In genomic region chr4:155570661-155571060, GRCh38 we compare ENCODE assay signal across 24 cellular contexts.
"Had no signal": no experiment of that assay in that cellular context is flagged by ENCODE, and none has a peak within 500 bp of the region (broad histone marks: within the 10 kb centered on the region; RNA-seq: fewer than 3 reads in every experiment).

No MANE protein-coding gene starts in this region.

- H3K27ac Mint-ChIP-seq: mesothelial cell of epicardium; naive B cell; natural killer cell; nephron progenitor cell; progenitor cell of endocrine pancreas; stimulated activated naive B cell treated with anti-CD40 and anti-IgM and Interleukin-4, amounts not matched to agents 10 μg/mL and 1 μg/mL and 100 μg/mL, for 72 hours had no signal

- H3K4me1 Mint-ChIP-seq: naive B cell; natural killer cell; nephron progenitor cell; stimulated activated naive B cell treated with anti-CD40 and anti-IgM and Interleukin-4, amounts not matched to agents 10 μg/mL and 1 μg/mL and 100 μg/mL, for 72 hours had no signal

- ATAC-seq: lower lobe of right lung; natural killer cell; stimulated activated naive B cell treated with anti-CD40 and anti-IgM and Interleukin-4, amounts not matched to agents 10 μg/mL and 1 μg/mL and 100 μg/mL, for 72 hours; stimulated activated naive CD8-positive, alpha-beta T cell treated with anti-CD3 and anti-CD28 coated beads, Interleukin-15, Interleukin-2, amounts not matched to agents 100 U/mL and 50 U/mL, for 24 hours had no signal

- H3K9me3 Mint-ChIP-seq: naive B cell had no signal

- H3K27me3 ChIP-seq: hepatocyte, ovary, right atrium auricular region, right lobe of liver, stomach, testis, thyroid gland, transverse colon, upper lobe of left lung, vagina had no signal

- H3K27ac ChIP-seq: hepatocyte, lower lobe of right lung, ovary, right atrium auricular region, right lobe of liver, stomach, testis, thyroid gland, transverse colon, upper lobe of left lung, vagina had no signal

- H3K4me1 ChIP-seq: lower lobe of right lung, right lobe of liver, stomach, testis, thyroid gland, transverse colon, vagina had no signal

- H3K4me3 ChIP-seq: hepatocyte, lower lobe of right lung, ovary, right atrium auricular region, right lobe of liver, stomach, testis, thyroid gland, transverse colon, upper lobe of left lung, vagina had no signal

- H3K36me3 ChIP-seq: lower lobe of right lung, ovary, right atrium auricular region, right lobe of liver, stomach, thyroid gland, transverse colon, upper lobe of left lung, vagina had no signal

- H3K4me3 Mint-ChIP-seq: mesothelial cell of epicardium; naive B cell; natural killer cell; nephron progenitor cell; stimulated activated naive B cell treated with anti-CD40 and anti-IgM and Interleukin-4, amounts not matched to agents 10 μg/mL and 1 μg/mL and 100 μg/mL, for 72 hours had no signal

- H3K9me3 ChIP-seq: lower lobe of right lung, ovary, right atrium auricular region, right lobe of liver, stomach, testis, thyroid gland, transverse colon, upper lobe of left lung, vagina had no signal

- H3K4me2 ChIP-seq: hepatocyte had no signal

- H2AFZ ChIP-seq: hepatocyte had no signal

- DNase-seq: islet precursor cell; lower lobe of right lung; mammary epithelial cell; naive B cell; natural killer cell; nephron progenitor cell; ovary; right lobe of liver; stimulated activated CD4-positive, alpha-beta T cell treated with anti-CD3 and anti-CD28 coated beads, Interleukin-12 subunit alpha, Interleukin-12 subunit beta, amount 100 ng/mL, for 4 hours; stimulated activated CD4-positive, alpha-beta T cell treated with anti-CD3 and anti-CD28 coated beads, Interleukin-15, amount 100 ng/mL, for 24 hours; stimulated activated CD4-positive, alpha-beta T cell treated with anti-CD3 and anti-CD28 coated beads, Interleukin-2, amount 100 ng/mL, for 24 hours; stimulated activated CD4-positive, alpha-beta T cell treated with anti-CD3 and anti-CD28 coated beads, Interleukin-4, amount 100 ng/mL, for 1 hour; stimulated activated naive B cell treated with anti-CD40 and anti-IgM and Interleukin-4, amounts not matched to agents 10 μg/mL and 1 μg/mL and 100 μg/mL, for 72 hours; stimulated activated naive CD8-positive, alpha-beta T cell treated with anti-CD3 and anti-CD28 coated beads, Interleukin-15, Interleukin-2, amounts not matched to agents 100 U/mL and 50 U/mL, for 24 hours; stomach; testis; thyroid gland; transverse colon; upper lobe of left lung had no signal

- H3K36me3 Mint-ChIP-seq: mesothelial cell of epicardium; naive B cell; natural killer cell; stimulated activated naive B cell treated with anti-CD40 and anti-IgM and Interleukin-4, amounts not matched to agents 10 μg/mL and 1 μg/mL and 100 μg/mL, for 72 hours had no signal
